In the genomic region with DNA sequence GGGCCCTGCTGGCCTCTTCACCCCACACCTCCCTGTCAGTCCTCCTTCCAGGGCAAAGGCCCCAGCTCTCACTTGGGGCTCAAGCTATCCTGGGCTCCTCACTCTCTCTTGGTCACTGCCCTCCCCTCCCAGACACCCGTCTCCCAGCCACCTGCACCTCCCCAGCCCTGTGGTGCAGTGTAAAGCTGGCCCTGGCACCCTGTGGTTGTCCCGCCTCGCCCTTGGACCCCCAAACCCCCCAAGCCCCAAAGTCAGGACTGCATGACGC, we compare ENCODE assay signal across 21 cellular contexts.
"Had no signal": no experiment of that assay in that cellular context is flagged by ENCODE, and none has a peak within 500 bp of the region (broad histone marks: within the 10 kb centered on the region; RNA-seq: fewer than 3 reads in every experiment).

No MANE protein-coding gene starts in this region.

- H3K4me3 ChIP-seq: K562 had no signal

- DNase-seq: Kasumi-1, MM.1S, NCI-H1092 treated with DMSO at 0.1 percent for 48 hours, NCI-H1436, NCI-H187, NCI-H2029, NCI-H2081 treated with DMSO at 0.1 percent for 48 hours, NCI-H2171, NCI-H226, NCI-H446, NCI-H510A, NCI-H524 treated with DMSO at 0.1 percent for 48 hours, NCI-H69, NCI-H774, RPMI8226, SHP77, SK-N-SH had no signal

- H3K9me3 ChIP-seq: SK-N-SH had no signal

- H3K27ac ChIP-seq: KMS-11 had no signal

- H3K9ac ChIP-seq: KMS-11, SK-N-SH had no signal

- H3K4me2 ChIP-seq: KMS-11, SK-N-SH had no signal

- H3K27me3 Mint-ChIP-seq: IgD-negative memory B cell had no signal

- H3K27ac Mint-ChIP-seq: IgD-negative memory B cell had no signal

- H3K4me3 Mint-ChIP-seq: IgD-negative memory B cell had no signal

- FAIRE-seq: K562, RCC 7860 had no signal

- H3K9me3 Mint-ChIP-seq: IgD-negative memory B cell had no signal

- ATAC-seq: K562 had no signal
